Comparison of ENCODE assay signal across 10 cellular contexts in the genomic region with DNA sequence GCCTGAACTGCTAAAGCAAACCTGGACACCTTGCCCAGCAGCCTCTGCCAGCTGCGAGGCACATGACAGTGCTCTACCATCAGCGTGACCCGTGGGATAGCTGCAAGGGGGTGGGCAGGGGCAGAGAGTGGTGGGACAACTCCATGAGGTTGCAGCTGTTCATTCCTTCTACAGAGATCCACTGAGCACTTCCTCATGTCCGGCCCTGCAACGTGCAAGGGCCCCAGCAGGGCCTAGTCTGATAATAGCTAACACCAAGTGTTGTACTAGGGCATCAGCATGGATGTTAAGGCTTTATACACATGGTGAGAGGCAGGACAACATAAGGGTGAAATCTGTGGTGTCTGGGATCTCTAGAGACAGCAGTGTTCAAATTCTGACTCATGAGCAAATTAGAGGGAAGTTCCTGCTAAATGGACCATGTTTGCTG. TPM values are rescaled to one million over a fixed set of nuclear protein-coding genes. Genes with fewer than 3 reads are reported as not detected.
DNase-seq lines count a peak whose midpoint lies in the region; ATAC-seq, FAIRE-seq and TF ChIP-seq lines count a peak whose summit lies in the region.
"Had no signal": no experiment of that assay in that cellular context is flagged by ENCODE, and none has a peak within 500 bp of the region (broad histone marks: within the 10 kb centered on the region; RNA-seq: fewer than 3 reads in every experiment).

No MANE protein-coding gene starts in this region.

- peak overlapping the region; percentile 20 for H3K14ac ChIP-seq in trophoblast cell (ENCODE audit: low read length)

- H4K20me1 ChIP-seq in GM12878 (ENCODE audit: control insufficient read depth, insufficient read depth), result no peaks in the 10 kb centered on the region

- WGBS in GM12878 (ENCODE audit: insufficient coverage, insufficient replicate concordance, low lambda C conversion rate, missing lambda C conversion rate), result 5% methylated on average over 5 of the region's 5 CpGs
- no CpG with 5 or more reads among the region's 5 CpGs for WGBS in trophoblast cell (ENCODE audit: extremely low coverage, insufficient coverage, insufficient read length)

- H2BK5ac ChIP-seq in trophoblast cell (ENCODE audit: low read depth, low read length, poor library complexity), result no peak overlapping the region

- H3K4me1 ChIP-seq in GM12878 (ENCODE audit: control insufficient read depth, insufficient read depth, low read length) (peaks cover 32% of the 10 kb centered on the region), trophoblast cell (ENCODE audit: control insufficient read depth in 1 of 2, insufficient read depth in 2 of 2, low read length in 2 of 2) (peaks cover 11 to 19% of the 10 kb centered on the region in 2 experiments)

- H4K91ac ChIP-seq in trophoblast cell (ENCODE audit: low read depth, low read length), result no peak overlapping the region

- RAD21 ChIA-PET in GM12878 (lab: Charles Lee; ENCODE audit: unreplicated experiment), result interaction anchor here (1.0 to 2.2 kb wide), 6 partner anchors 10 to 185 kb away, joined by 3 to 7 read pairs (median 4); no protein-coding TSS in a partner anchor

- in situ Hi-C loops in GM12878 (cut with MboI) (no loop called here), GM13976 (cut with MboI; ENCODE audit: low sequenced_read_pairs, unreplicated experiment) (no loop called here)

- peak overlapping the region; percentile 30 for H3K4ac ChIP-seq in trophoblast cell (ENCODE audit: low read depth, low read length)

- H3K4me2 ChIP-seq in GM12878 (ENCODE audit: control insufficient read depth, insufficient read depth), result peak overlapping the region; percentile 58
- H3K4me2 ChIP-seq in trophoblast cell (ENCODE audit: low read length), result no peak overlapping the region

- peaks cover 0 to 2% of the 10 kb centered on the region in 2 experiments; a peak in 2 of 4 replicates for H3K36me3 ChIP-seq in GM12878 (ENCODE audit: control insufficient read depth in 2 of 2, insufficient read depth in 2 of 2, low read length in 1 of 2)
- peaks cover 0 to 3% of the 10 kb centered on the region in 2 experiments for H3K36me3 ChIP-seq in trophoblast cell (ENCODE audit: control insufficient read depth in 1 of 2, insufficient read depth in 2 of 2, low read length in 2 of 2)

- DNase-seq in GM18507 (ENCODE audit: extremely low spot score, insufficient read length, low read depth), result no peak
- peak; percentile 49 for DNase-seq in GM12878 (ENCODE audit: low read depth, low spot score)
- no peak for DNase-seq in trophoblast cell
- DNase-seq in GM13976 (ENCODE audit: low spot score), result no peak
- DNase-seq in NCI-H226, result no peak
- DNase-seq in NCI-H187 treated with DMSO at 0.1 percent for 48 hours (lab: John Stamatoyannopoulos, UW), result no peak
- DNase-seq in HT-29 (ENCODE audit: low spot score), result no peak
- DNase-seq: stimulated activated CD4-positive, alpha-beta T cell treated with anti-CD3 and anti-CD28 coated beads, Interleukin-1b, Interleukin-23, amount 100 ng/mL, for 48 hours had no signal

- SMC1A ChIA-PET in GM12878 (lab: Charles Lee; ENCODE audit: uncharacterized antibody, unreplicated experiment), result interaction anchor here (0.7 to 2.7 kb wide), 9 partner anchors 12 to 300 kb away, joined by 3 to 18 read pairs (median 4); a partner anchor contains a TSS

- no peak overlapping the region for H3K23ac ChIP-seq in trophoblast cell (ENCODE audit: low read length)

- no peak overlapping the region for H2BK120ac ChIP-seq in trophoblast cell (ENCODE audit: insufficient read depth, low read length, poor library complexity)

- FAIRE-seq in GM18507 (lab: Jason Lieb, UNC), result peak; percentile 71
- no peak for FAIRE-seq in GM12878 (lab: Jason Lieb, UNC)

- CTCF ChIA-PET in GM12878 (lab: Yijun Ruan, JAX), result interaction anchor here (0.6 to 3.4 kb wide), 7 partner anchors 10 to 301 kb away, joined by 3 to 10 read pairs (median 4); no protein-coding TSS in a partner anchor

- ATAC-seq in HG02973 (IDR thresholded peaks at IDR 0.05; ENCODE audit: unreplicated experiment) (peak; percentile 49), GM12878 (peak; percentile 86)

- H3K79me2 ChIP-seq in GM12878 (ENCODE audit: control insufficient read depth, insufficient read depth, low read length) (peaks cover 2% of the 10 kb centered on the region; the same call in 1 of the 2 replicates), trophoblast cell (ENCODE audit: control insufficient read depth, insufficient read depth, low read length, poor library complexity) (peaks cover 6% of the 10 kb centered on the region)

- H2BK12ac ChIP-seq in trophoblast cell (ENCODE audit: low read length), result no peak overlapping the region

- no peak overlapping the region for H4K12ac ChIP-seq in trophoblast cell (ENCODE audit: low read depth, low read length)

- peak overlapping the region; percentile 44 for H2AK5ac ChIP-seq in trophoblast cell (ENCODE audit: low read length)

- TF ChIP-seq POLR2A in GM12878 (IDR thresholded peaks at IDR 0.05; ENCODE audit: low read depth, low read length), result no peak

- intact Hi-C loops in GM12878 (cut with micrococcal nuclease; ENCODE audit: unreplicated experiment), result loop anchor here (5.0 kb wide), 1 partner anchor 38 kb away; a partner anchor contains a TSS

- H3K27ac ChIP-seq in GM12878 (ENCODE audit: control insufficient read depth, insufficient read depth) (peak overlapping the region; percentile 47), trophoblast cell (ENCODE audit: low read depth, low read length) (no peak overlapping the region)
- H3K27ac ChIP-seq: VCaP had no signal

- peaks cover 12% of the 10 kb centered on the region for H3K79me1 ChIP-seq in trophoblast cell (ENCODE audit: low read length)

- H4K8ac ChIP-seq in trophoblast cell (ENCODE audit: low read depth, low read length), result no peak overlapping the region

- no TSS peak for BruUV-seq in GM12878 (replicated peaks; lab: Mats Ljungman, UMichigan)

- TF ChIP-seq CTCF in GM12878 (IDR thresholded peaks at IDR 0.05 in 2 of 3, conservative IDR thresholded peaks at IDR 0.05 in 1 of 3; ENCODE audit: control insufficient read depth in 2 of 3, extremely low read depth in 1 of 3, insufficient read depth in 1 of 3, low read depth in 3 of 3, low read length in 3 of 3), result no peak
- no peak for TF ChIP-seq CTCF in GM13976 (IDR thresholded peaks at IDR 0.05; ENCODE audit: borderline replicate concordance, control extremely low read depth, extremely low read depth, insufficient read depth, missing control alignments)

- H3K18ac ChIP-seq in trophoblast cell (ENCODE audit: low read length), result peak overlapping the region; percentile 21

- H3K9ac ChIP-seq in GM12878 (ENCODE audit: control insufficient read depth, insufficient read depth, low read length) (no peak overlapping the region), trophoblast cell (ENCODE audit: low read length) (no peak overlapping the region)

- H2AFZ ChIP-seq in GM12878 (ENCODE audit: control insufficient read depth, low read depth, low read length), result no peak overlapping the region; the same call in 1 of the 2 replicates
- no peak overlapping the region for H2AFZ ChIP-seq in trophoblast cell (ENCODE audit: insufficient read depth, low read length, poor library complexity)

- POLR2A ChIA-PET in GM12878 (lab: Charles Lee), result interaction anchor here (0.7 to 3.0 kb wide), 2 partner anchors 14 to 218 kb away, joined by 3 to 9 read pairs; a partner anchor contains a TSS

- 0 out of 4 replicates have a peak, but pooled peaks of 1 of the 2 experiments have one; percentile 14 for TF ChIP-seq EP300 in GM12878 (IDR thresholded peaks at IDR 0.05; ENCODE audit: borderline replicate concordance in 1 of 2, control insufficient read depth in 1 of 2, low read depth in 2 of 2, low read length in 2 of 2)

- no peak overlapping the region for H3K4me3 ChIP-seq in GM12878
- H3K4me3 ChIP-seq in trophoblast cell (ENCODE audit: low read depth, low read length), result no peak overlapping the region

- no peak for TF ChIP-seq RAD21 in GM12878 (IDR thresholded peaks at IDR 0.05; ENCODE audit: insufficient read depth, low read depth, low read length)

- H3K9me3 ChIP-seq in GM12878 (replicated peaks; ENCODE audit: control insufficient read depth, insufficient read depth, low read length) (no peaks in the 10 kb centered on the region), trophoblast cell (ENCODE audit: insufficient read depth, low read depth, low read length) (peaks cover 3% of the 10 kb centered on the region)

- H3K27me3 ChIP-seq in GM12878 (replicated peaks in 1 of 2; ENCODE audit: control insufficient read depth in 2 of 2, insufficient read depth in 2 of 2, low read length in 1 of 2) (no peaks in the 10 kb centered on the region), trophoblast cell (ENCODE audit: insufficient read depth, low read length) (no peaks in the 10 kb centered on the region)

RNA-seq across cellular contexts. Expression of a gene that starts 14.3 kb away (rescaled TPM):
- 71.2 and 81.8 TPM in 2 replicates for total RNA-seq in GM12878 (2013; cell fraction: nucleolus; rRNA removed)
- total RNA-seq in GM12878 (2014; rRNA removed) (8.8 and 9.3 TPM in 2 replicates), GM12878 (2014; rRNA removed; fragmentation: Illumina TruSeq; extraction: Trizol) (8.4 and 9.0 TPM in 2 replicates), GM12878 (2021) (13.7 and 14.6 TPM in 2 replicates)
- polyA plus RNA-seq in GM12878 (2011; ENCODE audit: low read depth), result 3.5 TPM
- polyA plus RNA-seq in GM12878 (2011; rRNA removed) (12.0 and 13.8 TPM in 2 replicates), GM12878 (2014; fragmentation: Illumina TruSeq; extraction: Trizol) (10.7 and 11.5 TPM in 2 replicates), GM12878 (2014; fragmentation: Nextera tagmentation; extraction: Ambion mirVana) (1 to 10 TPM; 1.8 to 2.2 TPM), GM12878 (2014; rRNA removed) (11.3 and 11.6 TPM in 2 replicates), GM12878 (2016; fragmentation: Nextera tagmentation; extraction: Ambion mirVana) (1 to 10 TPM; 6.4 to 8.4 TPM)
- polyA plus RNA-seq in GM12878 (2011; cell fraction: cytosol; rRNA removed), result 8.8 and 10.8 TPM in 2 replicates
- polyA plus RNA-seq in GM12878 (2011; cell fraction: nucleus; rRNA removed), result 27.2 and 31.4 TPM in 2 replicates
- polyA plus RNA-seq in GM12878 (2012), result 4.8 and 5.5 TPM in 2 replicates
- polyA minus RNA-seq in GM12878 (2011; rRNA and poly(A)+ RNA removed), result 13.2 and 20.8 TPM in 2 replicates
- polyA minus RNA-seq in GM12878 (2011; cell fraction: cytosol; rRNA and poly(A)+ RNA removed), result 4.9 and 6.3 TPM in 2 replicates
- 17.0 and 23.8 TPM in 2 replicates for polyA minus RNA-seq in GM12878 (2011; cell fraction: nucleus; rRNA and poly(A)+ RNA removed)
- polyA plus RNA-seq in trophoblast cell (2013), result 8.0 and 8.5 TPM in 2 replicates
- total RNA-seq in HT-29 (2014; rRNA removed; shearing (Covaris generic)), result 5.5 and 6.2 TPM in 2 replicates

RNA-seq across cellular contexts. Expression of a gene that starts 40.4 kb away (rescaled TPM):
- 8.6 and 9.7 TPM in 2 replicates for total RNA-seq in GM12878 (2013; cell fraction: nucleolus; rRNA removed)
- total RNA-seq in GM12878 (2014; rRNA removed) (61.5 and 71.9 TPM in 2 replicates), GM12878 (2014; rRNA removed; fragmentation: Illumina TruSeq; extraction: Trizol) (78.9 and 86.1 TPM in 2 replicates), GM12878 (2021) (59.1 and 65.2 TPM in 2 replicates)
- 25.1 TPM for polyA plus RNA-seq in GM12878 (2011; ENCODE audit: low read depth)
- polyA plus RNA-seq in GM12878 (2011; rRNA removed) (57.0 and 91.2 TPM in 2 replicates), GM12878 (2014; fragmentation: Illumina TruSeq; extraction: Trizol) (87.6 and 115 TPM in 2 replicates), GM12878 (2014; fragmentation: Nextera tagmentation; extraction: Ambion mirVana) (100 to 1,000 TPM; 168 to 215 TPM), GM12878 (2014; rRNA removed) (92.7 and 96.9 TPM in 2 replicates), GM12878 (2016; fragmentation: Nextera tagmentation; extraction: Ambion mirVana) (100 to 1,000 TPM; 108 to 112 TPM)
- 26.8 and 36.3 TPM in 2 replicates for polyA plus RNA-seq in GM12878 (2011; cell fraction: cytosol; rRNA removed)
- 21.6 and 23.1 TPM in 2 replicates for polyA plus RNA-seq in GM12878 (2011; cell fraction: nucleus; rRNA removed)
- 52.8 and 53.0 TPM in 2 replicates for polyA plus RNA-seq in GM12878 (2012)
- 5.9 and 10.8 TPM in 2 replicates for polyA minus RNA-seq in GM12878 (2011; rRNA and poly(A)+ RNA removed)
- 8.7 and 10.1 TPM in 2 replicates for polyA minus RNA-seq in GM12878 (2011; cell fraction: cytosol; rRNA and poly(A)+ RNA removed)
- polyA minus RNA-seq in GM12878 (2011; cell fraction: nucleus; rRNA and poly(A)+ RNA removed), result 9.2 and 13.8 TPM in 2 replicates
- polyA plus RNA-seq in trophoblast cell (2013), result 40.8 and 41.0 TPM in 2 replicates
- 123 TPM in 2 replicates for total RNA-seq in HT-29 (2014; rRNA removed; shearing (Covaris generic))
